14 cellular contexts compared by ENCODE assay signal in the genomic region with DNA sequence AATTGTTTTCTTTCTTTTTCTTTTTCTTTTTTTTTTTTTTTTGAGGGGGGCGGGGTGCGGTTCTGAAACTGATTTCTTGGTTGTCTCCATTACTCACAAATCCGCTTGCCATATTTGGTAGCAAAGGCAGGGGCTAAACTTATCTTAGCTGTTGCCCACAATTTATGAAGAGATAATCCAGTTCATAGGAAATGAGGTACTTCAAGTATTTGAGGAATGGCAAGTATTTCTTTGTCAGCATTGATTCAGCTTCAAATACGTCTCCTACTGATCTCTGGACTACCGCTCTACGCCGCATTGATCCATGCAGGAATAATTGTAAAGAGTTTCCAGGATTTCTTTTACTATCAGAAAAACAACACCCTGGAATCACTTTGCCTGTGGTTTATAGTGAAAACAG.
DNase-seq lines count a peak whose midpoint lies in the region; ATAC-seq and TF ChIP-seq lines count a peak whose summit lies in the region.
"Had no signal": no experiment of that assay in that cellular context is flagged by ENCODE, and none has a peak within 500 bp of the region (broad histone marks: within the 10 kb centered on the region; RNA-seq: fewer than 3 reads in every experiment).

No MANE protein-coding gene starts in this region.

- peaks cover 3% of the 10 kb centered on the region for H3K9me3 Mint-ChIP-seq in chondrocyte (ENCODE audit: low read depth)
- H3K9me3 Mint-ChIP-seq: CD8-positive, alpha-beta memory T cell had no signal

- H3K9me3 ChIP-seq in mesodermal cell (ENCODE audit: control insufficient read depth, low read length), result no peaks in the 10 kb centered on the region
- H3K9me3 ChIP-seq: left lung, uterus had no signal

- H3K4me3 Mint-ChIP-seq in chondrocyte (ENCODE audit: unreplicated experiment), result peak overlapping the region; percentile 4
- H3K4me3 Mint-ChIP-seq: activated naive CD8-positive, alpha-beta T cell; CD8-positive, alpha-beta memory T cell had no signal

- DNase-seq in AG20443 (ENCODE audit: low spot score), result peak; percentile 60
- DNase-seq in LHCN-M2 (ENCODE audit: low read depth), result peak; percentile 95
- no peak for DNase-seq in chondrocyte (ENCODE audit: low spot score)
- DNase-seq in Kasumi-1 (lab: John Stamatoyannopoulos, UW), result no peak
- DNase-seq in pons (ENCODE audit: low spot score), result no peak
- DNase-seq: activated CD4-positive, alpha-beta T cell treated with anti-CD3 and anti-CD28 coated beads, Interleukin-2, amount 50 U/mL, for 48 hours; CD8-positive, alpha-beta memory T cell; left lung; NCI-H510A treated with DMSO at 0.1 percent for 48 hours; uterus had no signal

- H3K36me3 ChIP-seq in mesodermal cell (ENCODE audit: control insufficient read depth, insufficient read depth, low read length), result peaks cover 4% of the 10 kb centered on the region
- H3K36me3 ChIP-seq: left lung, uterus had no signal

- H3K27me3 Mint-ChIP-seq in chondrocyte (ENCODE audit: low read depth), result no peaks in the 10 kb centered on the region
- H3K27me3 Mint-ChIP-seq: activated naive CD8-positive, alpha-beta T cell had no signal

- no peak for TF ChIP-seq CTCF in chondrocyte (IDR thresholded peaks at IDR 0.05)

- no peak overlapping the region for H3K4me3 ChIP-seq in mesodermal cell (ENCODE audit: extremely low read depth, insufficient read depth, low read length, poor library complexity, severe bottlenecking)
- H3K4me3 ChIP-seq: left lung, uterus had no signal

- ATAC-seq in GM19463 (IDR thresholded peaks at IDR 0.05; ENCODE audit: unreplicated experiment) (no peak), GM18907 (IDR thresholded peaks at IDR 0.05; ENCODE audit: unreplicated experiment) (no peak)
- ATAC-seq: left lung had no signal

- H3K27ac ChIP-seq in mesodermal cell (ENCODE audit: low read depth, low read length, severe bottlenecking), result peak overlapping the region; percentile 84
- H3K27ac ChIP-seq: left lung, uterus had no signal

- peaks cover 21% of the 10 kb centered on the region for H3K4me1 ChIP-seq in mesodermal cell (ENCODE audit: control insufficient read depth, insufficient read depth, low read length, poor library complexity, severe bottlenecking)
- H3K4me1 ChIP-seq: left lung, uterus had no signal

- 83% methylated on average over 4 of the region's 7 CpGs; no CpG with 5 or more reads in 1 of the 2 experiments for WGBS in mesodermal cell (ENCODE audit: insufficient coverage in 2 of 2), 2 experiments

- H3K27ac Mint-ChIP-seq in chondrocyte (ENCODE audit: unreplicated experiment), result no peak overlapping the region
- H3K27ac Mint-ChIP-seq: activated naive CD8-positive, alpha-beta T cell; CD8-positive, alpha-beta memory T cell had no signal

- peaks cover 2% of the 10 kb centered on the region for H3K36me3 Mint-ChIP-seq in chondrocyte (ENCODE audit: low read depth)
- H3K36me3 Mint-ChIP-seq: activated naive CD8-positive, alpha-beta T cell; CD8-positive, alpha-beta memory T cell had no signal

- H3K4me1 Mint-ChIP-seq in chondrocyte (ENCODE audit: low read depth), result peaks cover 15% of the 10 kb centered on the region
- H3K4me1 Mint-ChIP-seq: CD8-positive, alpha-beta memory T cell had no signal

Comparison
In these comparisons a context has a peak if more than half of its experiments do, and no peak if none do; other contexts are left out.
1. DNase-seq: peak in AG20443 (single experiment) and LHCN-M2 (single experiment); none in chondrocyte (single experiment), Kasumi-1 (0 of 2) and pons (single experiment).